11 cellular contexts compared by ENCODE assay signal in genomic region chr7:2072042-2072441, GRCh38.
A peak's percentile ranks its signal among the peaks of the same experiment; 100 is the strongest.
DNase-seq lines count a peak whose midpoint lies in the region; ATAC-seq and TF ChIP-seq lines count a peak whose summit lies in the region.
"Had no signal": no experiment of that assay in that cellular context is flagged by ENCODE, and none has a peak within 500 bp of the region (broad histone marks: within the 10 kb centered on the region; RNA-seq: fewer than 3 reads in every experiment).

No MANE protein-coding gene starts in this region.

- H3K4me1 ChIP-seq in naive thymus-derived CD4-positive, alpha-beta T cell (ENCODE audit: control insufficient read depth in 2 of 2, insufficient read depth in 2 of 2, low read length in 2 of 2): peaks cover 0 to under 1% of the 10 kb centered on the region in 2 donors
- H3K4me1 ChIP-seq in right cardiac atrium (ENCODE audit: control insufficient read depth, insufficient read depth, low read length) (no peaks in the 10 kb centered on the region), psoas muscle (no peaks in the 10 kb centered on the region)

- intact Hi-C loops in naive thymus-derived CD4-positive, alpha-beta T cell (cut with micrococcal nuclease): no loop called here
- intact Hi-C loops in right cardiac atrium (cut with DNase I) (no loop called here), psoas muscle (cut with DNase I) (no loop called here)

- CTCF ChIA-PET in naive thymus-derived CD4-positive, alpha-beta T cell (lab: Charles Lee): no interaction called here

- DNase-seq in naive thymus-derived CD4-positive, alpha-beta T cell: peak in 1 of 9 donors; percentile 28
- DNase-seq in coronary artery (ENCODE audit: low spot score) (no peak), right cardiac atrium (no peak), UCSD-AML1 (lab: John Stamatoyannopoulos, UW; ENCODE audit: unreplicated experiment) (no peak), psoas muscle (no peak)
- DNase-seq: NCI-H1694 treated with DMSO at 0.1 percent for 48 hours; stimulated activated CD4-positive, alpha-beta T cell treated with anti-CD3 and anti-CD28 coated beads, Interleukin-4, amount 100 ng/mL, for 24 hours had no signal

- no peaks in the 10 kb centered on the region for H3K27me3 ChIP-seq in naive thymus-derived CD4-positive, alpha-beta T cell (ENCODE audit: control insufficient read depth in 2 of 2, insufficient read depth in 2 of 2, low read length in 2 of 2)
- H3K27me3 ChIP-seq in right cardiac atrium (ENCODE audit: control insufficient read depth, insufficient read depth) (no peaks in the 10 kb centered on the region), psoas muscle (ENCODE audit: insufficient read depth in 3 of 3, low read length in 2 of 3) (no peaks in the 10 kb centered on the region)

- H3K36me3 ChIP-seq in naive thymus-derived CD4-positive, alpha-beta T cell (ENCODE audit: control insufficient read depth in 2 of 3, insufficient read depth in 3 of 3, low read length in 3 of 3): no peaks in the 10 kb centered on the region
- H3K36me3 ChIP-seq in psoas muscle (ENCODE audit: insufficient read depth in 1 of 2, low read depth in 1 of 2): peaks cover 0 to 10% of the 10 kb centered on the region in 2 donors

- H3K9me3 ChIP-seq in naive thymus-derived CD4-positive, alpha-beta T cell (ENCODE audit: control insufficient read depth in 2 of 3, low read length in 3 of 3): no peaks in the 10 kb centered on the region
- H3K9me3 ChIP-seq in right cardiac atrium (ENCODE audit: control insufficient read depth, low read length) (no peaks in the 10 kb centered on the region), psoas muscle (no peaks in the 10 kb centered on the region)

- H3K27ac Mint-ChIP-seq in naive thymus-derived CD4-positive, alpha-beta T cell: peak overlapping the region in 6 of 9 donors; percentile 13 to 72 (median 36)
- H3K27ac Mint-ChIP-seq: dendritic cell treated with granulocyte-macrophage colony-stimulating factor and Interleukin-4, amounts not matched to agents 40 ng/mL and 50 ng/mL, for 4 days had no signal

- 96% methylated on average over 12 of the region's 12 CpGs for WGBS in right cardiac atrium
- 90 to 93% (median 91%) methylated on average over 12 of the region's 12 CpGs for WGBS in psoas muscle, 3 donors

- no peaks in the 10 kb centered on the region for H3K9me3 Mint-ChIP-seq in naive thymus-derived CD4-positive, alpha-beta T cell
- H3K9me3 Mint-ChIP-seq: dendritic cell treated with granulocyte-macrophage colony-stimulating factor and Interleukin-4, amounts not matched to agents 40 ng/mL and 50 ng/mL, for 4 days had no signal

- POLR2A ChIA-PET in naive thymus-derived CD4-positive, alpha-beta T cell (lab: Charles Lee): no interaction called here

- peaks cover 5 to 32% (median 18%) of the 10 kb centered on the region in 7 donors for H3K4me1 Mint-ChIP-seq in naive thymus-derived CD4-positive, alpha-beta T cell

- ATAC-seq in GM18861 (IDR thresholded peaks at IDR 0.05; ENCODE audit: unreplicated experiment) (peak; percentile 81), GM21528 (IDR thresholded peaks at IDR 0.05; ENCODE audit: low FRiP score, unreplicated experiment) (peak; percentile 61), HG03342 (IDR thresholded peaks at IDR 0.05; ENCODE audit: unreplicated experiment) (peak; percentile 77), right cardiac atrium (no peak), psoas muscle (no peak)
- ATAC-seq in naive thymus-derived CD4-positive, alpha-beta T cell: peak; percentile 20

- peaks cover 0 to 12% (median 0%) of the 10 kb centered on the region in 5 donors for H3K36me3 Mint-ChIP-seq in naive thymus-derived CD4-positive, alpha-beta T cell

- H3K4me3 ChIP-seq in naive thymus-derived CD4-positive, alpha-beta T cell (ENCODE audit: low read length): no peak overlapping the region
- H3K4me3 ChIP-seq in coronary artery: no peak overlapping the region
- H3K4me3 ChIP-seq in right cardiac atrium (ENCODE audit: low read length): no peak overlapping the region
- no peak overlapping the region for H3K4me3 ChIP-seq in psoas muscle

- no peak overlapping the region for H3K27ac ChIP-seq in naive thymus-derived CD4-positive, alpha-beta T cell (ENCODE audit: low read depth, low read length)
- H3K27ac ChIP-seq in coronary artery (no peak overlapping the region), right cardiac atrium (ENCODE audit: low read length) (no peak overlapping the region), psoas muscle (no peak overlapping the region)

- no peaks in the 10 kb centered on the region for H3K27me3 Mint-ChIP-seq in naive thymus-derived CD4-positive, alpha-beta T cell
- H3K27me3 Mint-ChIP-seq: dendritic cell treated with granulocyte-macrophage colony-stimulating factor and Interleukin-4, amounts not matched to agents 40 ng/mL and 50 ng/mL, for 4 days had no signal

- TF ChIP-seq CTCF in coronary artery (IDR thresholded peaks at IDR 0.05) (no peak), psoas muscle (IDR thresholded peaks at IDR 0.05) (no peak)

- no peak overlapping the region for H3K4me3 Mint-ChIP-seq in naive thymus-derived CD4-positive, alpha-beta T cell
- H3K4me3 Mint-ChIP-seq: dendritic cell treated with granulocyte-macrophage colony-stimulating factor and Interleukin-4, amounts not matched to agents 40 ng/mL and 50 ng/mL, for 4 days had no signal

Comparison
In these comparisons a context has a peak if more than half of its experiments do, and no peak if none do; other contexts are left out.
1. ATAC-seq: peak in GM18861 (single experiment), GM21528 (single experiment), HG03342 (single experiment) and naive thymus-derived CD4-positive, alpha-beta T cell (single experiment); none in right cardiac atrium (0 of 2) and psoas muscle (0 of 4).